In the genomic region with DNA sequence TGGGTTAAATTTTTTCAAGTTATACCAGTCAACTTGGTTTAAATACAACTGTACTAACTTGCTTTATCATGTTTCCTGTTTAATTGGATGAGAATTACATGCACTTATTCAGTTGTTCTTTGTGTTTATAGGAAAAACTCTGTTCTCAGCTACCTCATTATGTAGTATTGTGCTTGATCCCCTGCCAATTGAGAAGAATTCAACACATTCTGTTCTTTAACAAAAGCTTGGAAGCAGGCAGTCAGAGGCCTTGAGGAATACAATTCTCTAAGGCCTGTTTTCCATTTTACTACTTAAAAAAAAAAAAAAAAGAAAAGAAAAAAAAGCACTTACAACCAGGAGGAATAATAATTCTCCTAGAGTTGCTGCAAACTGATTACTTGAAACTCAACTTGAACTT, we compare ENCODE assay signal across 17 cellular contexts.
DNase-seq lines count a peak whose midpoint lies in the region; ATAC-seq and TF ChIP-seq lines count a peak whose summit lies in the region.
"Had no signal": no experiment of that assay in that cellular context is flagged by ENCODE, and none has a peak within 500 bp of the region (broad histone marks: within the 10 kb centered on the region; RNA-seq: fewer than 3 reads in every experiment).

No MANE protein-coding gene starts in this region.

- no peaks in the 10 kb centered on the region for H3K9me3 Mint-ChIP-seq in H9
- no peaks in the 10 kb centered on the region for H3K9me3 Mint-ChIP-seq in activated CD8-positive, alpha-beta memory T cell treated with anti-CD3 and anti-CD28 coated beads, Interleukin-2, amount 10 ng/mL, durations not matched to agents 7 days and 5 days (ENCODE audit: low read depth)
- H3K9me3 Mint-ChIP-seq: stimulated activated effector memory CD8-positive, alpha-beta T cell treated with anti-CD3 and anti-CD28 coated beads, Interleukin-12 subunit alpha, Interleukin-12 subunit beta, amount 100 ng/mL, for 72 hours had no signal

- H3K9ac ChIP-seq in H9 (ENCODE audit: extremely low read depth, insufficient read length, low read length): no peak overlapping the region
- H3K9ac ChIP-seq in rectal smooth muscle tissue (ENCODE audit: low read length): no peak overlapping the region

- H3K4ac ChIP-seq in H9 (ENCODE audit: low read depth, low read length): no peak overlapping the region

- no peak overlapping the region for H3K56ac ChIP-seq in H9 (ENCODE audit: insufficient read length, low read depth, low read length)

- no peak overlapping the region for H3K4me2 ChIP-seq in H9 (ENCODE audit: insufficient read depth, insufficient read length, low read length)

- H2BK5ac ChIP-seq in H9 (ENCODE audit: insufficient read length, low read length): no peak overlapping the region

- H3K23me2 ChIP-seq in H9 (ENCODE audit: insufficient read length, low read depth, low read length, poor library complexity, severe bottlenecking): no peaks in the 10 kb centered on the region

- H2BK120ac ChIP-seq in H9 (ENCODE audit: low read depth, low read length, poor library complexity, severe bottlenecking): no peak overlapping the region

- peaks cover 2% of the 10 kb centered on the region; the same call in 1 of the 2 replicates for H3K4me1 ChIP-seq in H9 (ENCODE audit: insufficient read depth, low read length)
- peaks cover 16% of the 10 kb centered on the region for H3K4me1 ChIP-seq in rectal smooth muscle tissue (ENCODE audit: control insufficient read depth, insufficient read depth, low read length)
- H3K4me1 ChIP-seq: BE2C had no signal

- no peak overlapping the region for H3K14ac ChIP-seq in H9 (ENCODE audit: insufficient read depth, low read length)

- H4K20me1 ChIP-seq in H9 (ENCODE audit: control insufficient read depth, insufficient read depth, insufficient read length): no peaks in the 10 kb centered on the region

- H4K8ac ChIP-seq in H9 (replicated peaks; ENCODE audit: insufficient read length, low read depth, low read length): no peak overlapping the region

- no peak overlapping the region for H3K4me3 Mint-ChIP-seq in H9
- H3K4me3 Mint-ChIP-seq in activated CD8-positive, alpha-beta memory T cell treated with anti-CD3 and anti-CD28 coated beads, Interleukin-2, amount 10 ng/mL, durations not matched to agents 7 days and 5 days: no peak overlapping the region
- H3K4me3 Mint-ChIP-seq: stimulated activated effector memory CD8-positive, alpha-beta T cell treated with anti-CD3 and anti-CD28 coated beads, Interleukin-12 subunit alpha, Interleukin-12 subunit beta, amount 100 ng/mL, for 72 hours; T-helper 17 cell had no signal

- H3K18ac ChIP-seq in H9 (ENCODE audit: insufficient read length, low read depth, low read length): no peak overlapping the region

- peaks cover 2% of the 10 kb centered on the region for H3K36me3 ChIP-seq in rectal smooth muscle tissue (ENCODE audit: control insufficient read depth, insufficient read depth, low read length)
- H3K36me3 ChIP-seq: BE2C had no signal

- ATAC-seq in activated CD8-positive, alpha-beta memory T cell treated with anti-CD3 and anti-CD28 coated beads, Interleukin-2, amount 10 ng/mL, durations not matched to agents 7 days and 5 days: no peak
- ATAC-seq: left lobe of liver; stimulated activated effector memory CD8-positive, alpha-beta T cell treated with anti-CD3 and anti-CD28 coated beads, Interleukin-12 subunit alpha, Interleukin-12 subunit beta, amount 100 ng/mL, for 72 hours; T-helper 17 cell had no signal

- H2AK5ac ChIP-seq in H9 (ENCODE audit: insufficient read length, low read length): no peak overlapping the region

- H2BK12ac ChIP-seq in H9 (ENCODE audit: insufficient read length, low read depth, low read length): no peak overlapping the region

- H3K79me2 ChIP-seq in H9 (ENCODE audit: insufficient read depth, low read length): no peaks in the 10 kb centered on the region

- no peaks in the 10 kb centered on the region for H3K9me3 ChIP-seq in H9 (ENCODE audit: control insufficient read depth, low read depth, low read length)
- H3K9me3 ChIP-seq: BE2C had no signal

- H2BK15ac ChIP-seq in H9 (ENCODE audit: low read depth, low read length): no peak overlapping the region

- TF ChIP-seq CTCF in H9 (conservative IDR thresholded peaks at IDR 0.05) (no peak), astrocyte of the spinal cord (IDR thresholded peaks at IDR 0.05; ENCODE audit: low read depth, low read length) (no peak)

- no peaks in the 10 kb centered on the region for H3K79me1 ChIP-seq in H9 (ENCODE audit: insufficient read depth, low read depth, low read length, poor library complexity, severe bottlenecking)

- H3K27me3 Mint-ChIP-seq in H9 (ENCODE audit: low read depth): no peaks in the 10 kb centered on the region
- no peaks in the 10 kb centered on the region for H3K27me3 Mint-ChIP-seq in activated CD8-positive, alpha-beta memory T cell treated with anti-CD3 and anti-CD28 coated beads, Interleukin-2, amount 10 ng/mL, durations not matched to agents 7 days and 5 days
- H3K27me3 Mint-ChIP-seq: T-helper 17 cell had no signal

- no peak overlapping the region for H3T11ph ChIP-seq in H9 (ENCODE audit: low read length)

- H3K27ac Mint-ChIP-seq in H9: peak overlapping the region in 2 of 3 experiments; percentile 52 to 59; a peak in 4 of 7 replicates
- H3K27ac Mint-ChIP-seq in activated CD8-positive, alpha-beta memory T cell treated with anti-CD3 and anti-CD28 coated beads, Interleukin-2, amount 10 ng/mL, durations not matched to agents 7 days and 5 days: no peak overlapping the region
- H3K27ac Mint-ChIP-seq: stimulated activated effector memory CD8-positive, alpha-beta T cell treated with anti-CD3 and anti-CD28 coated beads, Interleukin-12 subunit alpha, Interleukin-12 subunit beta, amount 100 ng/mL, for 72 hours had no signal

- H3K23ac ChIP-seq in H9 (ENCODE audit: insufficient read length, low read depth, low read length): no peak overlapping the region

- no peak overlapping the region for H4K5ac ChIP-seq in H9 (ENCODE audit: insufficient read length, low read depth, low read length)

- CTCF ChIA-PET in activated CD8-positive, alpha-beta memory T cell treated with anti-CD3 and anti-CD28 coated beads, Interleukin-2, amount 10 ng/mL, durations not matched to agents 7 days and 5 days (lab: Charles Lee): interaction anchor here (1.5 kb wide), 1 partner anchor 340 kb away, joined by 3 read pairs; no protein-coding TSS in a partner anchor

- H3K27me3 ChIP-seq in H9 (ENCODE audit: insufficient read depth, low read length): no peaks in the 10 kb centered on the region
- no peaks in the 10 kb centered on the region for H3K27me3 ChIP-seq in rectal smooth muscle tissue (ENCODE audit: control insufficient read depth, insufficient read depth, low read length)
- H3K27me3 ChIP-seq: BE2C had no signal

- no peak overlapping the region for H3K27ac ChIP-seq in H9 (ENCODE audit: insufficient read length, low read depth, low read length)
- H3K27ac ChIP-seq in rectal smooth muscle tissue (ENCODE audit: low read depth, low read length): peak overlapping the region; percentile 48

- peaks cover 0 to 12% (median 2%) of the 10 kb centered on the region in 3 experiments; a peak in 3 of 7 replicates for H3K36me3 Mint-ChIP-seq in H9 (ENCODE audit: insufficient read depth in 1 of 3, low read depth in 3 of 3)
- H3K36me3 Mint-ChIP-seq in activated CD8-positive, alpha-beta memory T cell treated with anti-CD3 and anti-CD28 coated beads, Interleukin-2, amount 10 ng/mL, durations not matched to agents 7 days and 5 days: peaks cover 3% of the 10 kb centered on the region

- no peak for DNase-seq in H9
- peak; percentile 71 for DNase-seq in astrocyte of the spinal cord (ENCODE audit: low read depth, low spot score)
- DNase-seq in globus pallidus (ENCODE audit: low spot score): peak; percentile 36
- no peak for DNase-seq in activated effector memory CD4-positive, alpha-beta T cell treated with anti-CD3 and anti-CD28 coated beads, Interleukin-2, amount 50 U/mL, for 16 hours
- no peak for DNase-seq in activated CD8-positive, alpha-beta memory T cell treated with anti-CD3 and anti-CD28 coated beads, Interleukin-2, amount 10 ng/mL, durations not matched to agents 7 days and 5 days
- DNase-seq in NCI-H446 treated with DMSO at 0.1 percent for 48 hours (lab: John Stamatoyannopoulos, UW): no peak
- DNase-seq in NCI-H2107 treated with DMSO at 0.1 percent for 48 hours (lab: John Stamatoyannopoulos, UW; ENCODE audit: unreplicated experiment): no peak
- DNase-seq: activated CD4-positive, CD25-positive, alpha-beta regulatory T cell; activated naive CD4-positive, alpha-beta T cell treated with Interleukin-2 at 50 U/mL for 16 hours; BE2C; NCI-H2029; NCI-H748 treated with DMSO at 0.1 percent for 48 hours; small intestine; T-helper 17 cell had no signal

- no peak overlapping the region for H2BK20ac ChIP-seq in H9 (ENCODE audit: low read depth, low read length, poor library complexity, severe bottlenecking)

- in situ Hi-C loops in astrocyte of the spinal cord (cut with HindIII; ENCODE audit: low sequenced_read_pairs): no loop called here

- H3K4me1 Mint-ChIP-seq in H9: peaks cover 16 to 31% of the 10 kb centered on the region in 2 experiments
- H3K4me1 Mint-ChIP-seq in activated CD8-positive, alpha-beta memory T cell treated with anti-CD3 and anti-CD28 coated beads, Interleukin-2, amount 10 ng/mL, durations not matched to agents 7 days and 5 days: peaks cover 3% of the 10 kb centered on the region
- H3K4me1 Mint-ChIP-seq: stimulated activated effector memory CD8-positive, alpha-beta T cell treated with anti-CD3 and anti-CD28 coated beads, Interleukin-12 subunit alpha, Interleukin-12 subunit beta, amount 100 ng/mL, for 72 hours; T-helper 17 cell had no signal

- no peak overlapping the region for H2AFZ ChIP-seq in H9 (ENCODE audit: low read length)

- no peak overlapping the region for H3K4me3 ChIP-seq in astrocyte of the spinal cord (ENCODE audit: low read depth, low read length)
- no peak overlapping the region for H3K4me3 ChIP-seq in rectal smooth muscle tissue (ENCODE audit: low read length)

- no peak overlapping the region for H4K91ac ChIP-seq in H9 (ENCODE audit: insufficient read length, low read depth, low read length)

Comparison
In these comparisons a context has a peak if more than half of its experiments do, and no peak if none do; other contexts are left out.
1. DNase-seq: peak in astrocyte of the spinal cord (single experiment) and globus pallidus (single experiment); none in H9 (single experiment), activated effector memory CD4-positive, alpha-beta T cell treated with anti-CD3 and anti-CD28 coated beads, Interleukin-2, amount 50 U/mL, for 16 hours (single experiment), activated CD8-positive, alpha-beta memory T cell treated with anti-CD3 and anti-CD28 coated beads, Interleukin-2, amount 10 ng/mL, durations not matched to agents 7 days and 5 days (single experiment), NCI-H446 treated with DMSO at 0.1 percent for 48 hours (single experiment) and NCI-H2107 treated with DMSO at 0.1 percent for 48 hours (single experiment).